Comparison of ENCODE assay signal across 9 cellular contexts in the genomic region with DNA sequence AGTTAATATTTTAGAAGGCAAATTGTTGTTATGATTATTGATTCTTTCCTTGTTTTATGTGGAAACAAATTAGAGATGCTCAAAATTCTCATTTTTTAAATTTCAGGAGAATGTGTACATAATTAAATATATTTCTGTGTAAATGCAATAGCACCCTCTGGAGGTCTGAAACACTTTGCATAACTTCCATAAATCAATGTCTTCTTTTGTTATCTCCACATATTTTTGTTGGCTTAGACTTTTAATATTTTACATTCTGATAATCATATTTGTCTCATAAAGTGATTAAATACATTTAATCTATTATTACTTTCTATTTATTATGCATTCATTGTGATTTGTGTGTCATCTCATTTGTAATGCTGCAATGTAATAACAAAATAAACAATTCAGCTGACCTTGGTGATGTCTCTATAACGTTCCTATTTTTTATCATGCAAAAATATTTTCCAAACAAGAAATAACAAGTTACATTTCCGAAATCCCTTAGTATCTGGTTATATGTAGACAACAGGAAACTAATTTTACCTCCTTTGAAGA.
DNase-seq lines count a peak whose midpoint lies in the region; ATAC-seq and TF ChIP-seq lines count a peak whose summit lies in the region.
"Had no signal": no experiment of that assay in that cellular context is flagged by ENCODE, and none has a peak within 500 bp of the region (broad histone marks: within the 10 kb centered on the region; RNA-seq: fewer than 3 reads in every experiment).

No MANE protein-coding gene starts in this region.

- DNase-seq in NCI-H2196 (lab: John Stamatoyannopoulos, UW; ENCODE audit: unreplicated experiment): peak; percentile 9
- DNase-seq in NCI-H2196 treated with DMSO at 0.1 percent for 48 hours (lab: John Stamatoyannopoulos, UW; ENCODE audit: unreplicated experiment): no peak
- peak; percentile 44 for DNase-seq in NCI-H774 (lab: John Stamatoyannopoulos, UW)
- peak; percentile 2 to 27 for DNase-seq in erythroblast (lab: John Stamatoyannopoulos, UW)
- peak; percentile 30 for DNase-seq in stromal cell of bone marrow (ENCODE audit: low read depth)
- DNase-seq in germinal center (ENCODE audit: low spot score): no peak
- no peak for DNase-seq in activated naive CD8-positive, alpha-beta T cell treated with anti-CD3 and anti-CD28 coated beads, Interleukin-2, amount 50 U/mL, for 24 hours
- no peak for DNase-seq in ovary
- DNase-seq: activated B cell treated with CpG ODN at 0.5 μM for 24 hours had no signal

- H3K9me3 ChIP-seq in ovary: no peaks in the 10 kb centered on the region

- ATAC-seq in activated naive CD8-positive, alpha-beta T cell treated with anti-CD3 and anti-CD28 coated beads, Interleukin-2, amount 50 U/mL, for 24 hours: no peak

- no peaks in the 10 kb centered on the region for H3K36me3 Mint-ChIP-seq in activated naive CD8-positive, alpha-beta T cell treated with anti-CD3 and anti-CD28 coated beads, Interleukin-2, amount 50 U/mL, for 24 hours (ENCODE audit: low read depth)

- no peaks in the 10 kb centered on the region for H3K36me3 ChIP-seq in ovary

- intact Hi-C loops in ovary (cut with DNase I): no loop called here

- no peak for TF ChIP-seq EP300 in ovary (IDR thresholded peaks at IDR 0.05)

- TF ChIP-seq POLR2A in erythroblast (IDR thresholded peaks at IDR 0.05; ENCODE audit: low read length) (no peak), ovary (IDR thresholded peaks at IDR 0.05) (no peak)

- H3K27ac Mint-ChIP-seq in activated naive CD8-positive, alpha-beta T cell treated with anti-CD3 and anti-CD28 coated beads, Interleukin-2, amount 50 U/mL, for 24 hours: no peak overlapping the region
- H3K27ac Mint-ChIP-seq: activated B cell treated with CpG ODN at 0.5 μM for 24 hours had no signal

- H3K27me3 ChIP-seq in ovary: no peaks in the 10 kb centered on the region

- no peak for TF ChIP-seq CTCF in ovary (IDR thresholded peaks at IDR 0.05)

- H3K4me3 Mint-ChIP-seq in activated naive CD8-positive, alpha-beta T cell treated with anti-CD3 and anti-CD28 coated beads, Interleukin-2, amount 50 U/mL, for 24 hours: no peak overlapping the region
- H3K4me3 Mint-ChIP-seq: activated B cell treated with CpG ODN at 0.5 μM for 24 hours had no signal

- H3K27ac ChIP-seq in ovary: no peak overlapping the region

- no peaks in the 10 kb centered on the region for H3K4me1 Mint-ChIP-seq in activated naive CD8-positive, alpha-beta T cell treated with anti-CD3 and anti-CD28 coated beads, Interleukin-2, amount 50 U/mL, for 24 hours
- H3K4me1 Mint-ChIP-seq: activated B cell treated with CpG ODN at 0.5 μM for 24 hours had no signal

- no peaks in the 10 kb centered on the region for H3K9me3 Mint-ChIP-seq in activated naive CD8-positive, alpha-beta T cell treated with anti-CD3 and anti-CD28 coated beads, Interleukin-2, amount 50 U/mL, for 24 hours
- H3K9me3 Mint-ChIP-seq: activated B cell treated with CpG ODN at 0.5 μM for 24 hours had no signal

- 1 to 2% (median 1%) methylated on average over 2 of the region's 2 CpGs for WGBS in ovary, 3 donors

- peaks cover 1% of the 10 kb centered on the region for H3K27me3 Mint-ChIP-seq in activated naive CD8-positive, alpha-beta T cell treated with anti-CD3 and anti-CD28 coated beads, Interleukin-2, amount 50 U/mL, for 24 hours

- H3K4me3 ChIP-seq in ovary: no peak overlapping the region

- H3K4me1 ChIP-seq in ovary (ENCODE audit: insufficient read depth): no peaks in the 10 kb centered on the region

Comparison
In these comparisons a context has a peak if more than half of its experiments do, and no peak if none do; other contexts are left out.
1. DNase-seq: peak in NCI-H2196 (single experiment), NCI-H774 (single experiment), erythroblast (2 of 2) and stromal cell of bone marrow (single experiment); none in NCI-H2196 treated with DMSO at 0.1 percent for 48 hours (single experiment), germinal center (single experiment), activated naive CD8-positive, alpha-beta T cell treated with anti-CD3 and anti-CD28 coated beads, Interleukin-2, amount 50 U/mL, for 24 hours (single experiment) and ovary (0 of 5).